Comparison of ENCODE assay signal across 19 cellular contexts in the genomic region with DNA sequence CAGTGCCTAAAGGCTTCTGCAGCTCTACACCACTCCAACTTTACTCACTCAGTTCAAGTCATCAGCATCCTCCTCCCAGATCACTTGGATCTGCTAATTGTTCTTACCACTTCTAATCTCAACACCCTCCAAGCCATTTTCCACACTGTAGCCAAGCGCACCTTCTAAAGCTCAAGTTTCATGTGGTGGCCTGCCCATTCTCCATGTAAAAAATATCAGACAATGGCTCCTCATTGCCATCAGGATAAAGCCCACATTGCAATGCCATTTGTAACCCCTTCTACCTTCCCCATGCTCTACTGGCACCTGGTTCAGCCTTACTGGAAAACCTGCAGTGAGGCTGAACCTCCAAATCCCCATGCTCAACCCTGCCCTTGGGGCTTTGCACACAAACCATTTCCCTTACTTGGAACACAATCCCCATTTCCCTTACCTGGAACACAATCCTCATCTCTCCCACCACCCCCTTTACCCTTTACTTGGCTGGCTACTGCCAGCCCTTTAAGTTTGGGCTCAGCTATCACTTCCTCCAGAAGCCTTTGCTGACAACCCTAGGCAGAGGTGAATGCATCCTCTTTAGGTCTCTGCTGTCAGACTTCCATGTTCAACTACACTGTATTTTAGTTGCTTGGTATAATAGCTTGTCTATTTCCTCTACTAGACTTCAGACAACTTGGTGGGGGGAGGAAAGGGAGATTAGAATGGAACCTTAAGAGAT.
DNase-seq lines count a peak whose midpoint lies in the region; ATAC-seq and TF ChIP-seq lines count a peak whose summit lies in the region.
"Had no signal": no experiment of that assay in that cellular context is flagged by ENCODE, and none has a peak within 500 bp of the region (broad histone marks: within the 10 kb centered on the region; RNA-seq: fewer than 3 reads in every experiment).

No MANE protein-coding gene starts in this region.

- H3K4me1 ChIP-seq in IMR-90 (ENCODE audit: control insufficient read depth, insufficient read depth, low read length) = peaks cover 21% of the 10 kb centered on the region
- H3K4me1 ChIP-seq in esophagus muscularis mucosa = peaks cover 26 to 39% (median 31%) of the 10 kb centered on the region in 4 donors
- H3K4me1 ChIP-seq in sigmoid colon = peaks cover 0 to 21% (median 0%) of the 10 kb centered on the region in 4 donors

- no peak overlapping the region for H4K8ac ChIP-seq in IMR-90 (ENCODE audit: low read depth in 2 of 2, low read length in 2 of 2)

- H3K4me2 ChIP-seq in IMR-90 (ENCODE audit: low read depth, low read length) = no peak overlapping the region
- H3K4me2 ChIP-seq: GM23338, KMS-11 had no signal

- peak overlapping the region; percentile 8; the same call in 1 of the 2 replicates for H2AK5ac ChIP-seq in IMR-90 (ENCODE audit: low read depth, low read length)

- CTCF ChIA-PET in IMR-90 (lab: Yijun Ruan, JAX) = interaction anchor here (0.7 kb wide), 1 partner anchor 15 kb away, joined by 3 read pairs; no protein-coding TSS in a partner anchor

- H3K9ac ChIP-seq in IMR-90 (ENCODE audit: low read depth, low read length) = no peak overlapping the region
- H3K9ac ChIP-seq: KMS-11 had no signal

- TF ChIP-seq CTCF in IMR-90 (conservative IDR thresholded peaks at IDR 0.05; ENCODE audit: low read depth, low read length) (no peak), WERI-Rb-1 (IDR thresholded peaks at IDR 0.05; ENCODE audit: low read depth, low read length) (no peak), esophagus muscularis mucosa (IDR thresholded peaks at IDR 0.05) (no peak), sigmoid colon (IDR thresholded peaks at IDR 0.05) (no peak)

- H3K9me1 ChIP-seq in IMR-90 (ENCODE audit: insufficient read depth, low read length) = peaks cover 9% of the 10 kb centered on the region

- H2BK5ac ChIP-seq in IMR-90 (ENCODE audit: low read depth, low read length, poor library complexity, severe bottlenecking) = no peak overlapping the region

- no peaks in the 10 kb centered on the region for H3K36me3 Mint-ChIP-seq in stimulated activated effector memory CD8-positive, alpha-beta T cell treated with anti-CD3 and anti-CD28 coated beads, Interleukin-12 subunit alpha, Interleukin-12 subunit beta, amount 100 ng/mL, for 72 hours
- no peaks in the 10 kb centered on the region for H3K36me3 Mint-ChIP-seq in T-helper 17 cell (ENCODE audit: low read depth)
- H3K36me3 Mint-ChIP-seq: CD4-positive, CD25-positive, alpha-beta regulatory T cell had no signal

- H3K36me3 ChIP-seq in IMR-90 (ENCODE audit: control insufficient read depth, insufficient read depth, low read length) (no peaks in the 10 kb centered on the region), WERI-Rb-1 (peaks cover 5% of the 10 kb centered on the region), esophagus muscularis mucosa (no peaks in the 10 kb centered on the region), sigmoid colon (no peaks in the 10 kb centered on the region)
- H3K36me3 ChIP-seq: HAP-1, SJSA1 had no signal

- H3K27me3 ChIP-seq in IMR-90 (ENCODE audit: control insufficient read depth, insufficient read depth, low read length) = no peaks in the 10 kb centered on the region; the same call in 1 of the 2 replicates
- no peaks in the 10 kb centered on the region for H3K27me3 ChIP-seq in WERI-Rb-1 (ENCODE audit: insufficient read depth, low read depth, severe bottlenecking)
- H3K27me3 ChIP-seq in esophagus muscularis mucosa = no peaks in the 10 kb centered on the region
- H3K27me3 ChIP-seq in sigmoid colon = no peaks in the 10 kb centered on the region
- H3K27me3 ChIP-seq: SJSA1 had no signal

- H3K9me3 Mint-ChIP-seq in stimulated activated effector memory CD8-positive, alpha-beta T cell treated with anti-CD3 and anti-CD28 coated beads, Interleukin-12 subunit alpha, Interleukin-12 subunit beta, amount 100 ng/mL, for 72 hours = no peaks in the 10 kb centered on the region
- H3K9me3 Mint-ChIP-seq: CD4-positive, CD25-positive, alpha-beta regulatory T cell; GM23338 had no signal

- no peak overlapping the region for H3K4ac ChIP-seq in IMR-90 (ENCODE audit: low read depth, low read length)

- no peak overlapping the region for H3K18ac ChIP-seq in IMR-90 (ENCODE audit: low read depth, low read length)

- POLR2A ChIA-PET in IMR-90 (lab: Charles Lee; ENCODE audit: unreplicated experiment) = no interaction called here

- H3K4me1 Mint-ChIP-seq in stimulated activated effector memory CD8-positive, alpha-beta T cell treated with anti-CD3 and anti-CD28 coated beads, Interleukin-12 subunit alpha, Interleukin-12 subunit beta, amount 100 ng/mL, for 72 hours = no peaks in the 10 kb centered on the region
- peaks cover 3% of the 10 kb centered on the region for H3K4me1 Mint-ChIP-seq in T-helper 17 cell

- H4K5ac ChIP-seq in IMR-90 (ENCODE audit: low read depth, low read length) = no peak overlapping the region

- H2AFZ ChIP-seq in IMR-90 (replicated peaks; ENCODE audit: low read length, poor library complexity) = no peak overlapping the region
- H2AFZ ChIP-seq: GM23338 had no signal

- no peak for TF ChIP-seq RAD21 in IMR-90 (IDR thresholded peaks at IDR 0.05; ENCODE audit: low read length)

- H4K91ac ChIP-seq in IMR-90 (ENCODE audit: insufficient read depth, low read depth, low read length) = no peak overlapping the region

- H2BK120ac ChIP-seq in IMR-90 (ENCODE audit: low read depth, low read length) = no peak overlapping the region

- no peak overlapping the region for H2AK9ac ChIP-seq in IMR-90 (replicated peaks; ENCODE audit: low read depth, low read length, poor library complexity)

- H3K27ac ChIP-seq in IMR-90 (ENCODE audit: insufficient read depth, low read length) (no peak overlapping the region), WERI-Rb-1 (peak overlapping the region; percentile 92), esophagus muscularis mucosa (replicated peaks in 1 of 4) (no peak overlapping the region), sigmoid colon (no peak overlapping the region)
- H3K27ac ChIP-seq: KMS-11, SJSA1 had no signal

- H3K23ac ChIP-seq in IMR-90 (ENCODE audit: low read depth, low read length) = no peak overlapping the region

- H3K9me3 ChIP-seq in IMR-90 (ENCODE audit: control insufficient read depth, insufficient read depth, low read length) (no peaks in the 10 kb centered on the region), WERI-Rb-1 (ENCODE audit: severe bottlenecking) (no peaks in the 10 kb centered on the region), esophagus muscularis mucosa (no peaks in the 10 kb centered on the region), sigmoid colon (no peaks in the 10 kb centered on the region), T-helper 17 cell (ENCODE audit: control insufficient read depth, low read length, poor library complexity, severe bottlenecking) (no peaks in the 10 kb centered on the region)
- H3K9me3 ChIP-seq: HAP-1, SJSA1 had no signal

- no TSS peak for BruUV-seq in IMR-90 (replicated peaks; lab: Mats Ljungman, UMichigan)

- H3K79me1 ChIP-seq in IMR-90 (ENCODE audit: low read depth in 1 of 2, low read length in 2 of 2) = peaks cover 38 to 42% of the 10 kb centered on the region in 2 experiments

- H4K20me1 ChIP-seq in IMR-90 (ENCODE audit: insufficient read depth, low read length) = peaks cover 29% of the 10 kb centered on the region

- H3K56ac ChIP-seq in IMR-90 (ENCODE audit: extremely low read depth, insufficient read depth, low read length) = no peak overlapping the region

- no peak overlapping the region for H3K14ac ChIP-seq in IMR-90 (replicated peaks; ENCODE audit: low read depth, low read length)

- no peak for DNase-seq in IMR-90
- DNase-seq in WERI-Rb-1 = no peak
- peak; percentile 86 for DNase-seq in esophagus muscularis mucosa (ENCODE audit: extremely low spot score)
- DNase-seq in stimulated activated effector memory CD8-positive, alpha-beta T cell treated with anti-CD3 and anti-CD28 coated beads, Interleukin-12 subunit alpha, Interleukin-12 subunit beta, amount 100 ng/mL, for 72 hours (ENCODE audit: low spot score in 2 of 2) = no peak
- no peak for DNase-seq in sigmoid colon
- no peak for DNase-seq in T-helper 17 cell
- no peak for DNase-seq in left lobe of liver (ENCODE audit: low spot score)
- DNase-seq: CD4-positive, CD25-positive, alpha-beta regulatory T cell; DMS79; NCI-H1105 treated with DMSO at 0.1 percent for 48 hours; NCI-H2029 treated with DMSO at 0.1 percent for 48 hours; NCI-H2171 treated with DMSO at 0.1 percent for 48 hours; NCI-H524 treated with DMSO at 0.1 percent for 48 hours; OCI-M1 had no signal

- no peak overlapping the region for H2BK15ac ChIP-seq in IMR-90 (ENCODE audit: low read depth, low read length)

- H3K4me3 Mint-ChIP-seq in stimulated activated effector memory CD8-positive, alpha-beta T cell treated with anti-CD3 and anti-CD28 coated beads, Interleukin-12 subunit alpha, Interleukin-12 subunit beta, amount 100 ng/mL, for 72 hours = no peak overlapping the region
- H3K4me3 Mint-ChIP-seq in T-helper 17 cell = no peak overlapping the region
- H3K4me3 Mint-ChIP-seq: CD4-positive, CD25-positive, alpha-beta regulatory T cell; GM23338 had no signal

- in situ Hi-C loops in IMR-90 (cut with MboI; ENCODE audit: low sequenced_read_pairs) = no loop called here

- TF ChIP-seq POLR2A in IMR-90 (IDR thresholded peaks at IDR 0.05; ENCODE audit: low read depth, low read length) (no peak), esophagus muscularis mucosa (IDR thresholded peaks at IDR 0.05; ENCODE audit: low read depth) (no peak), sigmoid colon (IDR thresholded peaks at IDR 0.05) (no peak)

- intact Hi-C loops in IMR-90 (cut with micrococcal nuclease) (loop anchor here (5.0 kb wide), 1 partner anchor 48 kb away; no protein-coding TSS in a partner anchor), esophagus muscularis mucosa (cut with DNase I) (no loop called here), sigmoid colon (cut with DNase I) (no loop called here)

- WGBS in IMR-90 (ENCODE audit: extremely low coverage in 2 of 2, insufficient read length in 1 of 2), 2 experiments = 100% methylated on average over 1 of the region's 1 CpG; no CpG with 5 or more reads in 1 of the 2 experiments
- WGBS in esophagus muscularis mucosa = 91% methylated on average over 1 of the region's 1 CpG
- 95 to 97% methylated on average over 1 of the region's 1 CpG for WGBS in sigmoid colon, 2 donors

- no peak overlapping the region for H2BK20ac ChIP-seq in IMR-90 (ENCODE audit: low read depth, low read length)

- ATAC-seq in IMR-90 (ENCODE audit: low read depth) = no peak
- peak; percentile 19 for ATAC-seq in stimulated activated effector memory CD8-positive, alpha-beta T cell treated with anti-CD3 and anti-CD28 coated beads, Interleukin-12 subunit alpha, Interleukin-12 subunit beta, amount 100 ng/mL, for 72 hours
- no peak for ATAC-seq in T-helper 17 cell
- no peak for ATAC-seq in left lobe of liver
- ATAC-seq: GM12878 had no signal

- TF ChIP-seq EP300 in esophagus muscularis mucosa (IDR thresholded peaks at IDR 0.05) (no peak), sigmoid colon (IDR thresholded peaks at IDR 0.05) (no peak)

- dilution Hi-C loops in IMR-90 (cut with HindIII; ENCODE audit: low sequenced_read_pairs, unreplicated experiment) = no loop called here

- no peak overlapping the region for H3K4me3 ChIP-seq in IMR-90 (ENCODE audit: insufficient read depth, low read depth, low read length)
- H3K4me3 ChIP-seq in WERI-Rb-1 (ENCODE audit: low read depth, low read length) = no peak overlapping the region
- no peak overlapping the region for H3K4me3 ChIP-seq in esophagus muscularis mucosa
- H3K4me3 ChIP-seq in sigmoid colon = no peak overlapping the region
- H3K4me3 ChIP-seq: GM12878, GM23338, HAP-1, SJSA1 had no signal

- H3K27me3 Mint-ChIP-seq in T-helper 17 cell = no peaks in the 10 kb centered on the region

- no peak overlapping the region for H3K27ac Mint-ChIP-seq in stimulated activated effector memory CD8-positive, alpha-beta T cell treated with anti-CD3 and anti-CD28 coated beads, Interleukin-12 subunit alpha, Interleukin-12 subunit beta, amount 100 ng/mL, for 72 hours
- no peak overlapping the region for H3K27ac Mint-ChIP-seq in T-helper 17 cell
- H3K27ac Mint-ChIP-seq: CD4-positive, CD25-positive, alpha-beta regulatory T cell; GM23338 had no signal
